Comparison of ENCODE assay signal across 21 cellular contexts in genomic region chr7:105799006-105799405, GRCh38.
DNase-seq lines count a peak whose midpoint lies in the region; ATAC-seq and TF ChIP-seq lines count a peak whose summit lies in the region.
"Had no signal": no experiment of that assay in that cellular context is flagged by ENCODE, and none has a peak within 500 bp of the region (broad histone marks: within the 10 kb centered on the region; RNA-seq: fewer than 3 reads in every experiment).

No MANE protein-coding gene starts in this region.

- no peak overlapping the region for H4K5ac ChIP-seq in H9 (ENCODE audit: insufficient read length, low read depth, low read length)

- TF ChIP-seq CTCF in A673 (conservative IDR thresholded peaks at IDR 0.05; ENCODE audit: low read depth, low read length) (no peak), H9 (conservative IDR thresholded peaks at IDR 0.05) (no peak), endodermal cell (conservative IDR thresholded peaks at IDR 0.05) (no peak), neural progenitor cell (IDR thresholded peaks at IDR 0.05) (no peak)

- H2BK15ac ChIP-seq in H9 (ENCODE audit: low read depth, low read length) = no peak overlapping the region

- CTCF ChIA-PET in A673 (lab: Charles Lee) = no interaction called here

- no peaks in the 10 kb centered on the region for H3K9me3 Mint-ChIP-seq in H9
- no peaks in the 10 kb centered on the region for H3K9me3 Mint-ChIP-seq in endodermal cell
- no peaks in the 10 kb centered on the region for H3K9me3 Mint-ChIP-seq in neural progenitor cell
- no peaks in the 10 kb centered on the region for H3K9me3 Mint-ChIP-seq in natural killer cell treated with Interleukin-12 subunit alpha and Interleukin-12 subunit beta and Interleukin-15 and Interleukin-18, amount 100 ng/mL, for 72 hours

- DNase-seq in A673 (ENCODE audit: low spot score) (peak; percentile 26), H9 (peak; percentile 59), endodermal cell (peak; percentile 70), neural progenitor cell (ENCODE audit: low spot score) (peak; percentile 80)
- no peak for DNase-seq in activated CD4-positive, CD25-positive, alpha-beta regulatory T cell (lab: John Stamatoyannopoulos, UW)
- DNase-seq in natural killer cell treated with Interleukin-12 subunit alpha and Interleukin-12 subunit beta and Interleukin-15 and Interleukin-18, amount 100 ng/mL, for 72 hours (ENCODE audit: low spot score) = no peak
- DNase-seq: C1 segment of cervical spinal cord, DMS53, GF-D8, NCI-H1105 treated with DMSO at 0.1 percent for 48 hours, NCI-H2029 treated with DMSO at 0.1 percent for 48 hours, NCI-H226, NCI-H510A treated with DMSO at 0.1 percent for 48 hours, NCI-H774, Peyer's patch had no signal

- H2AFZ ChIP-seq in H9 (ENCODE audit: low read length) (no peak overlapping the region), neural progenitor cell (replicated peaks) (no peak overlapping the region)

- H3K79me2 ChIP-seq in H9 (ENCODE audit: insufficient read depth, low read length) (no peaks in the 10 kb centered on the region; the same call in 1 of the 2 replicates), neural progenitor cell (ENCODE audit: low read depth) (no peaks in the 10 kb centered on the region)

- no peak overlapping the region for H3K4me3 Mint-ChIP-seq in H9
- H3K4me3 Mint-ChIP-seq in endodermal cell = no peak overlapping the region
- H3K4me3 Mint-ChIP-seq in neural progenitor cell = no peak overlapping the region
- H3K4me3 Mint-ChIP-seq in natural killer cell treated with Interleukin-12 subunit alpha and Interleukin-12 subunit beta and Interleukin-15 and Interleukin-18, amount 100 ng/mL, for 72 hours = no peak overlapping the region

- H2BK20ac ChIP-seq in H9 (ENCODE audit: low read depth, low read length, poor library complexity, severe bottlenecking) = no peak overlapping the region

- H3T11ph ChIP-seq in H9 (ENCODE audit: low read length) = no peak overlapping the region

- peaks cover 0 to 6% (median 4%) of the 10 kb centered on the region in 3 experiments; a peak in 4 of 7 replicates for H3K36me3 Mint-ChIP-seq in H9 (ENCODE audit: insufficient read depth in 1 of 3, low read depth in 3 of 3)
- peaks cover 4% of the 10 kb centered on the region for H3K36me3 Mint-ChIP-seq in endodermal cell (ENCODE audit: low read depth)
- peaks cover 3% of the 10 kb centered on the region for H3K36me3 Mint-ChIP-seq in neural progenitor cell
- H3K36me3 Mint-ChIP-seq in natural killer cell treated with Interleukin-12 subunit alpha and Interleukin-12 subunit beta and Interleukin-15 and Interleukin-18, amount 100 ng/mL, for 72 hours = no peaks in the 10 kb centered on the region

- H3K9me3 ChIP-seq in A673 (ENCODE audit: low read depth, low read length, poor library complexity, severe bottlenecking) (no peaks in the 10 kb centered on the region), H9 (ENCODE audit: control insufficient read depth, low read depth, low read length) (no peaks in the 10 kb centered on the region), endodermal cell (ENCODE audit: control insufficient read depth, low read length) (no peaks in the 10 kb centered on the region), neural progenitor cell (ENCODE audit: low read depth) (no peaks in the 10 kb centered on the region)
- H3K9me3 ChIP-seq: Peyer's patch had no signal

- no TSS peak for BruUV-seq in A673 (replicated peaks; lab: Mats Ljungman, UMichigan)

- intact Hi-C loops in A673 (cut with micrococcal nuclease; ENCODE audit: unreplicated experiment) = no loop called here

- H3K27me3 ChIP-seq in A673 (replicated peaks; ENCODE audit: insufficient read depth, low read depth, low read length, poor library complexity) (no peaks in the 10 kb centered on the region), H9 (ENCODE audit: insufficient read depth, low read length) (no peaks in the 10 kb centered on the region), endodermal cell (ENCODE audit: control insufficient read depth, insufficient read depth, low read length, poor library complexity, severe bottlenecking) (no peaks in the 10 kb centered on the region), neural progenitor cell (no peaks in the 10 kb centered on the region)
- H3K27me3 ChIP-seq: Peyer's patch had no signal

- no peak overlapping the region for H3K9ac ChIP-seq in H9 (ENCODE audit: extremely low read depth, insufficient read length, low read length)
- H3K9ac ChIP-seq in endodermal cell (ENCODE audit: extremely low read depth, low read length, poor library complexity, severe bottlenecking) = no peak overlapping the region
- H3K9ac ChIP-seq in neural progenitor cell = no peak overlapping the region
- H3K9ac ChIP-seq: KMS-11 had no signal

- H2AK5ac ChIP-seq in H9 (ENCODE audit: insufficient read length, low read length) = no peak overlapping the region

- no peak overlapping the region for H3K27ac Mint-ChIP-seq in H9
- H3K27ac Mint-ChIP-seq in endodermal cell = no peak overlapping the region
- H3K27ac Mint-ChIP-seq in neural progenitor cell = no peak overlapping the region
- no peak overlapping the region for H3K27ac Mint-ChIP-seq in natural killer cell treated with Interleukin-12 subunit alpha and Interleukin-12 subunit beta and Interleukin-15 and Interleukin-18, amount 100 ng/mL, for 72 hours

- H4K91ac ChIP-seq in H9 (ENCODE audit: insufficient read length, low read depth, low read length) = no peak overlapping the region

- H3K27ac ChIP-seq in A673 (ENCODE audit: low read depth, low read length, poor library complexity, severe bottlenecking) (no peak overlapping the region), H9 (ENCODE audit: insufficient read length, low read depth, low read length) (no peak overlapping the region), endodermal cell (ENCODE audit: low read depth, low read length) (no peak overlapping the region), neural progenitor cell (no peak overlapping the region)
- H3K27ac ChIP-seq: 22Rv1, KMS-11, Peyer's patch had no signal

- H3K36me3 ChIP-seq in A673 (ENCODE audit: insufficient read depth, low read length, poor library complexity, severe bottlenecking) = no peaks in the 10 kb centered on the region
- H3K36me3 ChIP-seq in endodermal cell (ENCODE audit: control insufficient read depth, insufficient read depth, low read length) = no peaks in the 10 kb centered on the region
- no peaks in the 10 kb centered on the region for H3K36me3 ChIP-seq in neural progenitor cell
- H3K36me3 ChIP-seq: Peyer's patch had no signal

- no peaks in the 10 kb centered on the region; the same call in 1 of the 2 replicates for H3K27me3 Mint-ChIP-seq in H9 (ENCODE audit: low read depth)
- no peaks in the 10 kb centered on the region for H3K27me3 Mint-ChIP-seq in endodermal cell (ENCODE audit: insufficient read depth)
- no peaks in the 10 kb centered on the region for H3K27me3 Mint-ChIP-seq in neural progenitor cell (ENCODE audit: insufficient read depth, low read depth)
- H3K27me3 Mint-ChIP-seq in natural killer cell treated with Interleukin-12 subunit alpha and Interleukin-12 subunit beta and Interleukin-15 and Interleukin-18, amount 100 ng/mL, for 72 hours = no peaks in the 10 kb centered on the region

- ATAC-seq in HG03378 (IDR thresholded peaks at IDR 0.05; ENCODE audit: unreplicated experiment) (no peak), GM18520 (IDR thresholded peaks at IDR 0.05; ENCODE audit: unreplicated experiment) (no peak)
- no peak for ATAC-seq in natural killer cell treated with Interleukin-12 subunit alpha and Interleukin-12 subunit beta and Interleukin-15 and Interleukin-18, amount 100 ng/mL, for 72 hours
- ATAC-seq: HCT116, SK-N-SH treated with all-trans-retinoic acid at 6 μM for 48 hours had no signal

- H3K4ac ChIP-seq in H9 (ENCODE audit: low read depth, low read length) = no peak overlapping the region

- H3K4me1 ChIP-seq in A673 (ENCODE audit: insufficient read depth, low read length, poor library complexity, severe bottlenecking) (no peaks in the 10 kb centered on the region), H9 (ENCODE audit: insufficient read depth, low read length) (peaks cover 4% of the 10 kb centered on the region), endodermal cell (ENCODE audit: control insufficient read depth, insufficient read depth, low read length) (peaks cover 26% of the 10 kb centered on the region), neural progenitor cell (peaks cover 18% of the 10 kb centered on the region)

- POLR2A ChIA-PET in A673 (lab: Charles Lee; ENCODE audit: low non-redundant PET) = no interaction called here

- no peak overlapping the region for H3K4me3 ChIP-seq in A673 (ENCODE audit: low read depth, low read length, poor library complexity, severe bottlenecking)
- H3K4me3 ChIP-seq in endodermal cell (ENCODE audit: low read length) = no peak overlapping the region
- H3K4me3 ChIP-seq in neural progenitor cell = no peak overlapping the region
- H3K4me3 ChIP-seq: Peyer's patch had no signal

- no peak overlapping the region for H3K14ac ChIP-seq in H9 (ENCODE audit: insufficient read depth, low read length)

- no peak overlapping the region for H3K56ac ChIP-seq in H9 (ENCODE audit: insufficient read length, low read depth, low read length)

- H3K4me1 Mint-ChIP-seq in H9 (peaks cover 49 to 52% of the 10 kb centered on the region in 2 experiments), endodermal cell (peaks cover 55% of the 10 kb centered on the region), neural progenitor cell (peaks cover 24% of the 10 kb centered on the region)
- H3K4me1 Mint-ChIP-seq in natural killer cell treated with Interleukin-12 subunit alpha and Interleukin-12 subunit beta and Interleukin-15 and Interleukin-18, amount 100 ng/mL, for 72 hours (ENCODE audit: low read depth in 2 of 2) = peaks cover 23 to 29% of the 10 kb centered on the region in 2 donors

- H3K4me2 ChIP-seq in H9 (ENCODE audit: insufficient read depth, insufficient read length, low read length) = no peak overlapping the region
- H3K4me2 ChIP-seq in neural progenitor cell = peak overlapping the region; percentile 31
- H3K4me2 ChIP-seq: KMS-11 had no signal

- H3F3A ChIP-seq in neural progenitor cell (ENCODE audit: low read depth) = peaks cover 5% of the 10 kb centered on the region

- WGBS in H9 (ENCODE audit: extremely low coverage, insufficient read length, low lambda C conversion rate) = no CpG with 5 or more reads among the region's 4 CpGs
- 64 to 72% methylated on average over 2 to 4 of the region's 4 CpGs for WGBS in endodermal cell (ENCODE audit: insufficient coverage in 1 of 2, insufficient read length in 1 of 2), 2 experiments

- H2BK120ac ChIP-seq in H9 (ENCODE audit: low read depth, low read length, poor library complexity, severe bottlenecking) = no peak overlapping the region

- no peak overlapping the region for H2BK5ac ChIP-seq in H9 (ENCODE audit: insufficient read length, low read length)

- H3K23ac ChIP-seq in H9 (ENCODE audit: insufficient read length, low read depth, low read length) = no peak overlapping the region

- no peak overlapping the region for H2BK12ac ChIP-seq in H9 (ENCODE audit: insufficient read length, low read depth, low read length)

- H4K20me1 ChIP-seq in H9 (ENCODE audit: control insufficient read depth, insufficient read depth, insufficient read length) (no peaks in the 10 kb centered on the region), neural progenitor cell (ENCODE audit: low read depth) (peaks cover 35% of the 10 kb centered on the region)

- no peaks in the 10 kb centered on the region for H3K79me1 ChIP-seq in H9 (ENCODE audit: insufficient read depth, low read depth, low read length, poor library complexity, severe bottlenecking)

- H3K18ac ChIP-seq in H9 (ENCODE audit: insufficient read length, low read depth, low read length) = no peak overlapping the region

- H3K23me2 ChIP-seq in H9 (ENCODE audit: insufficient read length, low read depth, low read length, poor library complexity, severe bottlenecking) = no peaks in the 10 kb centered on the region

- H4K8ac ChIP-seq in H9 (replicated peaks; ENCODE audit: insufficient read length, low read depth, low read length) = no peak overlapping the region

Comparison
In these comparisons a context has a peak if more than half of its experiments do, and no peak if none do; other contexts are left out.
1. DNase-seq: peak in A673 (single experiment), H9 (single experiment), endodermal cell (single experiment) and neural progenitor cell (single experiment); none in activated CD4-positive, CD25-positive, alpha-beta regulatory T cell (0 of 4) and natural killer cell treated with Interleukin-12 subunit alpha and Interleukin-12 subunit beta and Interleukin-15 and Interleukin-18, amount 100 ng/mL, for 72 hours (single experiment).